In the genomic region with DNA sequence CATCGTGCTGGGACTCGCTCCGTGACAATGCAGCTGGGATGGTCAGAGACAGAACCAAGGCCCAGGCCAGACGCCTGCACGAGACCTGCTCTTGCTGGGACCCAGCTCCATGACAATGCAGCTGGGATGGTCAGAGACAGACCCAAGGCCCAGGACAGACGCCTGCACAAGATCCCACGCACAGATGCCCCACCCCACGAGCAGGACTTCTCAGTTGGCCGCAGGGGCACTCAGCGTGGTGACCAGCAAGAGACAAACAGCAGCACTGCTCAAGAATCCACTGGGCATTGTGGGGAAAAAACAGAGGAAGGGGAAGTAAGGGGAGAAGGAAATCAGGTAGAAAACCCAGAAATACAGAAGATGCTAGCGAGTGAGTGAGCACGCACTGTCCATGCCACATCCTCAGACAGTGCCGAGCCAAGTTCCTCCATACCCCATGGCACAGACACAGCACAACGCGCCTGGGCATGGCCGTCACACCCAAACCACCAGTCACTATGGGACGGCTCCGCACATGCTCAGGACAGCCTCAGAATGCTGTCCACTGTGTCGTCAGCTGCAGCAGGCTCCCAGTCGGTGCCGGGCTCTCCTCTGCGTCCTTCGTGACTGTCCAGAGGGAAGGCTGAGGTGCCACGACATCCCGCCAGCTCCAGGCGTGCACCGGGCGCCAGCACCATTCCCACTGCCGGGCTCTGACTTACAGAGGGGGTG, we compare ENCODE assay signal across 16 cellular contexts.
"Had no signal": no experiment of that assay in that cellular context is flagged by ENCODE, and none has a peak within 500 bp of the region (broad histone marks: within the 10 kb centered on the region; RNA-seq: fewer than 3 reads in every experiment).

No MANE protein-coding gene starts in this region.

- H3K4me1 ChIP-seq: parathyroid adenoma had no signal

- FAIRE-seq: astrocyte, small intestine had no signal

- H3K27ac ChIP-seq: parathyroid adenoma, upper lobe of left lung had no signal

- H3K4me2 ChIP-seq: SK-N-SH had no signal

- H3K27me3 ChIP-seq: upper lobe of left lung had no signal

- H3K4me3 Mint-ChIP-seq: activated naive CD8-positive, alpha-beta T cell; activated T-cell treated with anti-CD3 and anti-CD28 coated beads, Interleukin-2, amount 50 U/mL, for 4 hours; dendritic cell treated with granulocyte-macrophage colony-stimulating factor and Interleukin-4, amounts not matched to agents 40 ng/mL and 50 ng/mL, for 4 days; stimulated activated memory B cell treated with anti-CD40 and anti-IgM and Interleukin-4, amounts not matched to agents 10 μg/mL and 1 μg/mL and 100 μg/mL, for 72 hours had no signal

- ATAC-seq: activated CD4-positive, CD25-positive, alpha-beta regulatory T cell treated with anti-CD3 and anti-CD28 coated beads, Interleukin-2, amount 50 U/mL, for 24 hours; activated T-cell treated with anti-CD3 and anti-CD28 coated beads, Interleukin-2, amount 50 U/mL, for 4 hours; effector memory CD8-positive, alpha-beta T cell; left lobe of liver; stimulated activated memory B cell treated with anti-CD40 and anti-IgM and Interleukin-4, amounts not matched to agents 10 μg/mL and 1 μg/mL and 100 μg/mL, for 72 hours had no signal

- H3K9me2 ChIP-seq: SK-N-SH had no signal

- H3K27ac Mint-ChIP-seq: activated naive CD8-positive, alpha-beta T cell; dendritic cell treated with granulocyte-macrophage colony-stimulating factor and Interleukin-4, amounts not matched to agents 40 ng/mL and 50 ng/mL, for 4 days; stimulated activated memory B cell treated with anti-CD40 and anti-IgM and Interleukin-4, amounts not matched to agents 10 μg/mL and 1 μg/mL and 100 μg/mL, for 72 hours had no signal

- H3K9me3 Mint-ChIP-seq: activated T-cell treated with anti-CD3 and anti-CD28 coated beads, Interleukin-2, amount 50 U/mL, for 4 hours; dendritic cell treated with granulocyte-macrophage colony-stimulating factor and Interleukin-4, amounts not matched to agents 40 ng/mL and 50 ng/mL, for 4 days; effector memory CD8-positive, alpha-beta T cell; stimulated activated memory B cell treated with anti-CD40 and anti-IgM and Interleukin-4, amounts not matched to agents 10 μg/mL and 1 μg/mL and 100 μg/mL, for 72 hours had no signal

- H3K27me3 Mint-ChIP-seq: activated naive CD8-positive, alpha-beta T cell; dendritic cell treated with granulocyte-macrophage colony-stimulating factor and Interleukin-4, amounts not matched to agents 40 ng/mL and 50 ng/mL, for 4 days; effector memory CD8-positive, alpha-beta T cell; stimulated activated memory B cell treated with anti-CD40 and anti-IgM and Interleukin-4, amounts not matched to agents 10 μg/mL and 1 μg/mL and 100 μg/mL, for 72 hours had no signal

- H2AFZ ChIP-seq: parathyroid adenoma had no signal

- DNase-seq: activated CD4-positive, alpha-beta T cell treated with anti-CD3 and anti-CD28 coated beads, Interleukin-2, amount 50 U/mL, for 4 hours; activated gamma-delta T cell; activated T-cell treated with anti-CD3 and anti-CD28 coated beads, Interleukin-2, amount 50 U/mL, for 4 hours; central memory CD4-positive, alpha-beta T cell; effector memory CD8-positive, alpha-beta T cell; mesenchymal stem cell; SK-N-SH; small intestine had no signal

- H3K9ac ChIP-seq: parathyroid adenoma, SK-N-SH had no signal

- H3K4me3 ChIP-seq: upper lobe of left lung had no signal

- H3K9me3 ChIP-seq: SK-N-SH, upper lobe of left lung had no signal
